9 cellular contexts compared by ENCODE assay signal in genomic region chr2:55912926-55913325, GRCh38. TPM values are rescaled to one million over a fixed set of nuclear protein-coding genes. Genes with fewer than 3 reads are reported as not detected.
"Had no signal": no experiment of that assay in that cellular context is flagged by ENCODE, and none has a peak within 500 bp of the region (broad histone marks: within the 10 kb centered on the region; RNA-seq: fewer than 3 reads in every experiment).

No MANE protein-coding gene starts in this region.

- ATAC-seq: GM12878 had no signal

- H3K4me3 ChIP-seq: GM12878 had no signal

- FAIRE-seq: G401.6, GM12891, GM12892, GM18507, GM19239 had no signal

- DNase-seq: GDM1, GF-D8 had no signal

RNA-seq across cellular contexts. Expression of gene EFEMP1, which starts 10.7 kb away (rescaled TPM):
- total RNA-seq: G401 had no signal
